20 cellular contexts compared by ENCODE assay signal in the genomic region with DNA sequence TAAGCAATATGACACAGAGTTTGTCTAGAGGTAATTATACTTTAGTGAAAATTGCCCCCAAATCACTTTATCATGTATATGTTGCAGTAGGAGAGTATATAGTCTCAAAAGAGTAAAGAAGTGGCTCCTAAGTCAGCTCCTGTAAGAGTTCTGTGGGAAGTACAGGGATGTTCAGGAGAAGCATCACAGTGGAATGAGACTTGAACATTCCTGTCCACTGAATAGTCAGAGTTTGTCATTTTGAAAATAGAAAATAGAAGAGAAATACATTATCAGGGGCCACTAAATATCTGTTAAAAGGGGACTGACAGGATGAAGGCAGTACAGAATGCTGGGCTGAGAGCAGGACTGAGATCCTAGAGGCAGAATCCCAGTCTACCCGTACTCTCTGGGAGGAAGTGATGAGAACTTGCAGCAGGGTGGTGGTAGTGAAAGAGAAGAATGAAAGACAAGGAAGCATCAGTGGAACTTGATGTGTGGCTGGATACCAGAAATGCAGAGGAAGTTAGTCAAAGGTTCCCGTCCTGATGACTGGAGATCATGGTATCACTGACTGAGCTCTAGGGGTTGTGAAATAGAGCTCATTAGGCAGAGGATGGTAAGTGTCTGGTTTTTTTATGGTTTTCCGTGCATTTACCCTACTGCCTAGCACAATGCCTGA.
DNase-seq lines count a peak whose midpoint lies in the region; ATAC-seq and TF ChIP-seq lines count a peak whose summit lies in the region.
"Had no signal": no experiment of that assay in that cellular context is flagged by ENCODE, and none has a peak within 500 bp of the region (broad histone marks: within the 10 kb centered on the region; RNA-seq: fewer than 3 reads in every experiment).

No MANE protein-coding gene starts in this region.

- ATAC-seq in stimulated activated effector memory CD8-positive, alpha-beta T cell treated with anti-CD3 and anti-CD28 coated beads, Interleukin-12 subunit alpha, Interleukin-12 subunit beta, amount 100 ng/mL, for 72 hours: no peak
- ATAC-seq: activated naive CD4-positive, alpha-beta T cell treated with anti-CD3 and anti-CD28 coated beads, Interleukin-2, amount 50 U/mL, for 72 hours; Right ventricle myocardium inferior; sciatic nerve had no signal

- DNase-seq in AG04450 (ENCODE audit: low read depth, low spot score) (peak; percentile 45), HFFc6 (peak; percentile 92), astrocyte of the hippocampus (ENCODE audit: low read depth, low spot score) (peak; percentile 33), islet precursor cell (peak; percentile 53), HT-29 (ENCODE audit: low spot score) (no peak), T-helper 9 cell (no peak)
- no peak for DNase-seq in stimulated activated effector memory CD8-positive, alpha-beta T cell treated with anti-CD3 and anti-CD28 coated beads, Interleukin-12 subunit alpha, Interleukin-12 subunit beta, amount 100 ng/mL, for 72 hours (ENCODE audit: low spot score in 2 of 2)
- no peak for DNase-seq in activated CD4-positive, alpha-beta T cell treated with anti-CD3 and anti-CD28 coated beads for 1 hour
- DNase-seq: activated CD4-positive, alpha-beta T cell treated with anti-CD3 and anti-CD28 coated beads for 48 hours; Karpas-422; NCI-H1436; NCI-H446 had no signal

- H3K27ac Mint-ChIP-seq in HFFc6: peak overlapping the region; percentile 92
- no peak overlapping the region for H3K27ac Mint-ChIP-seq in stimulated activated effector memory CD8-positive, alpha-beta T cell treated with anti-CD3 and anti-CD28 coated beads, Interleukin-12 subunit alpha, Interleukin-12 subunit beta, amount 100 ng/mL, for 72 hours
- H3K27ac Mint-ChIP-seq: mesothelial cell of epicardium; T-helper 2 cell treated with Interferon-gamma antibody and Interleukin-4, amounts not matched to agents 5 μg/mL and 100 μg/mL, for 36 hours had no signal

- CTCF ChIA-PET in AG04450 (lab: Charles Lee): interaction anchor here (1.7 kb wide), 1 partner anchor 56 kb away, joined by 5 read pairs; no protein-coding TSS in a partner anchor

- POLR2A ChIA-PET in AG04450 (lab: Yijun Ruan, JAX): interaction anchor here (0.6 kb wide), 1 partner anchor 10 kb away, joined by 3 read pairs; no protein-coding TSS in a partner anchor

- H3K4me3 Mint-ChIP-seq in HFFc6: peak overlapping the region; percentile 72
- H3K4me3 Mint-ChIP-seq in stimulated activated effector memory CD8-positive, alpha-beta T cell treated with anti-CD3 and anti-CD28 coated beads, Interleukin-12 subunit alpha, Interleukin-12 subunit beta, amount 100 ng/mL, for 72 hours: no peak overlapping the region
- H3K4me3 Mint-ChIP-seq: mesothelial cell of epicardium; T-helper 2 cell treated with Interferon-gamma antibody and Interleukin-4, amounts not matched to agents 5 μg/mL and 100 μg/mL, for 36 hours had no signal

- no peaks in the 10 kb centered on the region; the same call in 1 of the 2 replicates for H3K9me3 ChIP-seq in AG04450 (ENCODE audit: control insufficient read depth, insufficient read depth, low read length)
- H3K9me3 ChIP-seq: neutrophil had no signal

- H3K27ac ChIP-seq in AG04450 (ENCODE audit: low read depth, low read length): peak overlapping the region; percentile 71
- H3K27ac ChIP-seq: HL-60, neutrophil, tibial nerve had no signal

- peaks cover 91% of the 10 kb centered on the region for H3K4me1 Mint-ChIP-seq in HFFc6 (ENCODE audit: low read depth)
- no peaks in the 10 kb centered on the region for H3K4me1 Mint-ChIP-seq in stimulated activated effector memory CD8-positive, alpha-beta T cell treated with anti-CD3 and anti-CD28 coated beads, Interleukin-12 subunit alpha, Interleukin-12 subunit beta, amount 100 ng/mL, for 72 hours

- H3K36me3 Mint-ChIP-seq in HFFc6 (ENCODE audit: low read depth): peaks cover 66% of the 10 kb centered on the region
- H3K36me3 Mint-ChIP-seq in stimulated activated effector memory CD8-positive, alpha-beta T cell treated with anti-CD3 and anti-CD28 coated beads, Interleukin-12 subunit alpha, Interleukin-12 subunit beta, amount 100 ng/mL, for 72 hours: no peaks in the 10 kb centered on the region
- H3K36me3 Mint-ChIP-seq: activated naive CD4-positive, alpha-beta T cell treated with anti-CD3 and anti-CD28 coated beads, Interleukin-2, amount 50 U/mL, for 72 hours; mesothelial cell of epicardium had no signal

- no peak overlapping the region for H3K4me3 ChIP-seq in AG04450 (ENCODE audit: low read depth, low read length)
- H3K4me3 ChIP-seq: tibial nerve had no signal

- peaks cover 13% of the 10 kb centered on the region for H3K27me3 Mint-ChIP-seq in HFFc6 (ENCODE audit: insufficient read depth)

- peaks cover 16% of the 10 kb centered on the region for H3K9me3 Mint-ChIP-seq in HFFc6
- H3K9me3 Mint-ChIP-seq in stimulated activated effector memory CD8-positive, alpha-beta T cell treated with anti-CD3 and anti-CD28 coated beads, Interleukin-12 subunit alpha, Interleukin-12 subunit beta, amount 100 ng/mL, for 72 hours: peaks cover 20% of the 10 kb centered on the region

- no peak for TF ChIP-seq CTCF in AG04450 (IDR thresholded peaks at IDR 0.05; ENCODE audit: low read depth, low read length)
- no peak for TF ChIP-seq CTCF in HFFc6 (IDR thresholded peaks at IDR 0.05)

- H3K27me3 ChIP-seq in AG04450 (ENCODE audit: control insufficient read depth, insufficient read depth, low read length): no peaks in the 10 kb centered on the region
- H3K27me3 ChIP-seq: neutrophil, tibial nerve had no signal

Comparison
In these comparisons a context has a peak if more than half of its experiments do, and no peak if none do; other contexts are left out.
1. DNase-seq: peak in AG04450 (single experiment), HFFc6 (single experiment), astrocyte of the hippocampus (single experiment) and islet precursor cell (single experiment); none in HT-29 (single experiment), stimulated activated effector memory CD8-positive, alpha-beta T cell treated with anti-CD3 and anti-CD28 coated beads, Interleukin-12 subunit alpha, Interleukin-12 subunit beta, amount 100 ng/mL, for 72 hours (0 of 2), T-helper 9 cell (single experiment) and activated CD4-positive, alpha-beta T cell treated with anti-CD3 and anti-CD28 coated beads for 1 hour (single experiment).